8 cellular contexts compared by ENCODE assay signal in the genomic region with DNA sequence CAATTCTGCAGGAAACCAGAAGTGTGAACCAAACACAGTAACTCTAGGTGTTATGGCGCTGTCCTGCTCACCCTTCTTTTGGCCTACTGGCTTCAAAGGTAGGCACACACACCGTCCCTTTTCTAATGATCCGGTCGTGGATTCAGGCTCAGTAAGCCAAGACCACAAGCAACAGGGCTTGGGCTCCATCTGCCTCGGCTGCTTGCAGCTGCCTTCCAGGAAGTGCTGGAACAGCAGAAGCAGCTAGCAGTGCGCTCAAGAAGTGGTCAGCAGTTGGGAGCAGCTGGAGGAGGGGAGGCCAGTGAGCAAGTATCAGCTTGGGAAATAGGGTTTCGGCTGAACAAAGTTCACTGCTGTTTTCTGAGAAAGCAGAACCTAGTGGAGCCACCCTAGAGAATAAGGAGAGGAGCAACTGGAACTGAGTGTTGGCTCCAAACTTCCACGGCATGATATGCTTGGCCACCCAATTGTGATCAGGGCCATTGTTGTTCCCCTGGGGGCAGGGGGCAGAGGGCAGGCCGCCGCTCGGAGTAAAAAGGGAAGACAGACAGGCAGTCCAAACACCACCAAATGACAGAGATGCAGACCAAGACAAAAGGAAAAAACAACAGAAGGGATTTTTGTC.
DNase-seq lines count a peak whose midpoint lies in the region; ATAC-seq, FAIRE-seq and TF ChIP-seq lines count a peak whose summit lies in the region.

No MANE protein-coding gene starts in this region.

- H2AFZ ChIP-seq in PC-9 (0 out of 2 replicates have a peak overlapping the region, but pooled peaks have one; percentile 9), H1 (ENCODE audit: low read length) (peak overlapping the region; percentile 86)

- H3K4me2 ChIP-seq in PC-9 (peak overlapping the region; percentile 93), H1 (ENCODE audit: insufficient read depth in 1 of 2, low read depth in 2 of 2, low read length in 2 of 2) (no peak overlapping the region)

- peak overlapping the region; percentile 85 for H3K27ac Mint-ChIP-seq in activated CD4-positive, alpha-beta T cell treated with anti-CD3 and anti-CD28 coated beads, Interleukin-2, amount 10 ng/mL, durations not matched to agents 7 days and 5 days
- peak overlapping the region; percentile 85 to 86 for H3K27ac Mint-ChIP-seq in natural killer cell

- H3K79me2 ChIP-seq in PC-9 (ENCODE audit: low read depth) (peaks cover 9% of the 10 kb centered on the region; the same call in 1 of the 2 replicates), H1 (ENCODE audit: control insufficient read depth in 1 of 2, insufficient read depth in 2 of 2, low read length in 2 of 2) (no peaks in the 10 kb centered on the region)

- BruUV-seq in PC-9 (replicated peaks; lab: Mats Ljungman, UMichigan) = no TSS peak

- H3K27me3 ChIP-seq in PC-9 (ENCODE audit: insufficient read depth, low read depth) (no peaks in the 10 kb centered on the region), H1 (replicated peaks in 1 of 4; ENCODE audit: control insufficient read depth in 3 of 4, extremely low read depth in 1 of 4, insufficient read depth in 3 of 4, low read length in 3 of 4) (no peaks in the 10 kb centered on the region; a peak in 2 of 7 replicates)

- H3K4ac ChIP-seq in H1 (replicated peaks; ENCODE audit: insufficient read length, low read depth, low read length) = no peak overlapping the region

- peaks cover 3% of the 10 kb centered on the region for H3K9me3 Mint-ChIP-seq in activated CD4-positive, alpha-beta T cell treated with anti-CD3 and anti-CD28 coated beads, Interleukin-2, amount 10 ng/mL, durations not matched to agents 7 days and 5 days
- no peaks in the 10 kb centered on the region for H3K9me3 Mint-ChIP-seq in natural killer cell

- ATAC-seq in natural killer cell = peak; percentile 61 to 79 (median 71)
- no peak for ATAC-seq in HG03097 (IDR thresholded peaks at IDR 0.05; ENCODE audit: low FRiP score, unreplicated experiment)
- ATAC-seq in HG02763 (IDR thresholded peaks at IDR 0.05; ENCODE audit: unreplicated experiment) = no peak

- DNase-seq in activated CD4-positive, alpha-beta T cell treated with anti-CD3 and anti-CD28 coated beads, Interleukin-2, amount 10 ng/mL, durations not matched to agents 7 days and 5 days = no peak
- no peak for DNase-seq in activated CD4-positive, alpha-beta T cell treated with anti-CD3 and anti-CD28 coated beads, Interleukin-2, amount 50 U/mL, for 1 hour
- DNase-seq in PC-9 (no peak), H1 (ENCODE audit: low read depth in 1 of 2, low spot score in 2 of 2) (no peak), natural killer cell (no peak)
- no peak for DNase-seq in stimulated activated CD4-positive, alpha-beta T cell treated with anti-CD3 and anti-CD28 coated beads, Interleukin-15, amount 100 ng/mL, for 24 hours

- no peak overlapping the region for H3K56ac ChIP-seq in H1 (replicated peaks; ENCODE audit: insufficient read length, low read depth, low read length)

- WGBS in H1 (ENCODE audit: extremely low coverage in 1 of 2, insufficient coverage in 1 of 2, insufficient read length in 1 of 2, insufficient replicate concordance in 2 of 2, low coverage in 1 of 2, low lambda C conversion rate in 2 of 2, missing lambda C conversion rate in 1 of 2), 2 experiments = 86% methylated on average over 11 of the region's 11 CpGs; no CpG with 5 or more reads in 1 of the 2 experiments

- H2AK5ac ChIP-seq in H1 (ENCODE audit: low read depth, low read length) = no peak overlapping the region

- TF ChIP-seq POLR2A in H1 (IDR thresholded peaks at IDR 0.05; ENCODE audit: control extremely low read depth in 1 of 2, low read depth in 2 of 2, low read length in 2 of 2) = no peak

- CTCF ChIA-PET in activated CD4-positive, alpha-beta T cell treated with anti-CD3 and anti-CD28 coated beads, Interleukin-2, amount 10 ng/mL, durations not matched to agents 7 days and 5 days (lab: Charles Lee) = interaction anchor here (0.5 to 5.4 kb wide), 7 partner anchors 8 to 196 kb away, joined by 3 to 40 read pairs (median 3); no protein-coding TSS in a partner anchor
- CTCF ChIA-PET in PC-9 (lab: Charles Lee) (no interaction called here), H1 (lab: Charles Lee; ENCODE audit: partially characterized antibody) (interaction anchor here (0.6 to 1.7 kb wide), 6 partner anchors 15 to 210 kb away, joined by 3 to 5 read pairs (median 4); no protein-coding TSS in a partner anchor)

- H4K5ac ChIP-seq in H1 (ENCODE audit: insufficient read length, low read depth, low read length) = peak overlapping the region; percentile 25

- H4K20me1 ChIP-seq in PC-9 (ENCODE audit: insufficient read depth) (no peaks in the 10 kb centered on the region), H1 (replicated peaks in 1 of 2; ENCODE audit: control insufficient read depth in 1 of 2, insufficient read depth in 2 of 2, low read length in 2 of 2) (no peaks in the 10 kb centered on the region)

- H3K36me3 ChIP-seq in PC-9 (ENCODE audit: low read depth) = no peaks in the 10 kb centered on the region
- H3K36me3 ChIP-seq in H1 (ENCODE audit: control insufficient read depth in 2 of 4, insufficient read depth in 4 of 4, low read length in 3 of 4) = no peaks in the 10 kb centered on the region

- no peak overlapping the region for H3K9ac ChIP-seq in H1 (replicated peaks in 1 of 4; ENCODE audit: extremely low read depth in 1 of 4, low read depth in 3 of 4, low read length in 3 of 4)

- intact Hi-C loops in PC-9 (cut with micrococcal nuclease; ENCODE audit: unreplicated experiment) = no loop called here
- intact Hi-C loops in natural killer cell (cut with micrococcal nuclease) = no loop called here

- POLR2A ChIA-PET in activated CD4-positive, alpha-beta T cell treated with anti-CD3 and anti-CD28 coated beads, Interleukin-2, amount 10 ng/mL, durations not matched to agents 7 days and 5 days (lab: Charles Lee) = interaction anchor here (0.6 kb wide), 2 partner anchors 25 to 224 kb away, joined by 4 to 8 read pairs; no protein-coding TSS in a partner anchor
- POLR2A ChIA-PET in PC-9 (lab: Charles Lee; ENCODE audit: unreplicated experiment) (interaction anchor here (0.6 kb wide), 3 partner anchors 11 to 93 kb away, joined by 3 to 6 read pairs (median 3); no protein-coding TSS in a partner anchor), H1 (lab: Charles Lee; ENCODE audit: partially characterized antibody) (interaction anchor here (5.6 kb wide), 1 partner anchor 15 kb away, joined by 43 read pairs; no protein-coding TSS in a partner anchor)

- H3K9me2 ChIP-seq in PC-9 (ENCODE audit: insufficient read depth) = no peaks in the 10 kb centered on the region

- peak overlapping the region; percentile 99 for H3K27ac ChIP-seq in PC-9
- no peak overlapping the region; the same call in 1 of the 2 replicates for H3K27ac ChIP-seq in H1 (ENCODE audit: low read depth, low read length)

- TF ChIP-seq EP300 in H1 (IDR thresholded peaks at IDR 0.05; ENCODE audit: borderline replicate concordance in 1 of 2, low read depth in 2 of 2, low read length in 2 of 2) = no peak

- H3K4me1 ChIP-seq in PC-9 (replicated peaks; ENCODE audit: insufficient read depth) = peaks cover 60% of the 10 kb centered on the region
- H3K4me1 ChIP-seq in H1 (replicated peaks in 1 of 4; ENCODE audit: control insufficient read depth in 3 of 4, insufficient read depth in 4 of 4, low read length in 3 of 4) = peaks cover 0 to 17% (median 11%) of the 10 kb centered on the region in 4 experiments; a peak in 6 of 7 replicates

- H3F3A ChIP-seq in PC-9 (ENCODE audit: insufficient read depth, low read depth) = peaks cover 57% of the 10 kb centered on the region

- peak overlapping the region; percentile 90 for H4K91ac ChIP-seq in H1 (replicated peaks; ENCODE audit: insufficient read length, low read length)

- TF ChIP-seq CTCF in PC-9 (conservative IDR thresholded peaks at IDR 0.05) (no peak), H1 (IDR thresholded peaks at IDR 0.05; ENCODE audit: control extremely low read depth in 1 of 3, insufficient read depth in 1 of 3, low read depth in 1 of 3, low read length in 3 of 3) (no peak), natural killer cell (IDR thresholded peaks at IDR 0.05) (no peak)

- H2BK120ac ChIP-seq in H1 (replicated peaks; ENCODE audit: low read depth, low read length) = peak overlapping the region; percentile 82

- peak overlapping the region; percentile 56 for H2BK5ac ChIP-seq in H1 (ENCODE audit: low read depth, low read length)

- peak overlapping the region; percentile 88; the same call in 1 of the 2 replicates for H4K8ac ChIP-seq in H1 (ENCODE audit: extremely low read depth, insufficient read depth, low read length)

- no peaks in the 10 kb centered on the region for H3K27me3 Mint-ChIP-seq in activated CD4-positive, alpha-beta T cell treated with anti-CD3 and anti-CD28 coated beads, Interleukin-2, amount 10 ng/mL, durations not matched to agents 7 days and 5 days
- no peaks in the 10 kb centered on the region for H3K27me3 Mint-ChIP-seq in natural killer cell (ENCODE audit: low read depth in 2 of 2)

- H3K14ac ChIP-seq in H1 (ENCODE audit: insufficient read length) = no peak overlapping the region

- peak overlapping the region; percentile 68; the same call in 1 of the 2 replicates for H3K18ac ChIP-seq in H1 (ENCODE audit: extremely low read depth, low read length)

- peaks cover 54% of the 10 kb centered on the region for H3K4me1 Mint-ChIP-seq in activated CD4-positive, alpha-beta T cell treated with anti-CD3 and anti-CD28 coated beads, Interleukin-2, amount 10 ng/mL, durations not matched to agents 7 days and 5 days
- peaks cover 31 to 35% of the 10 kb centered on the region in 2 donors for H3K4me1 Mint-ChIP-seq in natural killer cell

- no peaks in the 10 kb centered on the region for H3K79me1 ChIP-seq in H1 (ENCODE audit: low read depth, low read length)

- H2BK20ac ChIP-seq in H1 (ENCODE audit: low read length) = 0 out of 2 replicates have a peak overlapping the region, but pooled peaks have one; percentile 48

- no peak overlapping the region for H3K23ac ChIP-seq in H1 (ENCODE audit: insufficient read length)

- H3K23me2 ChIP-seq in H1 (ENCODE audit: low read depth, low read length) = no peaks in the 10 kb centered on the region

- no peak overlapping the region for H3K4me3 ChIP-seq in PC-9
- H3K4me3 ChIP-seq in H1 (ENCODE audit: extremely low read depth in 1 of 4, insufficient read depth in 2 of 4, low read depth in 3 of 4, low read length in 4 of 4) = no peak overlapping the region

- FAIRE-seq in H1 (lab: Jason Lieb, UNC) = no peak

- no peaks in the 10 kb centered on the region for H3K36me3 Mint-ChIP-seq in activated CD4-positive, alpha-beta T cell treated with anti-CD3 and anti-CD28 coated beads, Interleukin-2, amount 10 ng/mL, durations not matched to agents 7 days and 5 days (ENCODE audit: low read depth)
- no peaks in the 10 kb centered on the region for H3K36me3 Mint-ChIP-seq in natural killer cell

- no peak overlapping the region for H3K4me3 Mint-ChIP-seq in activated CD4-positive, alpha-beta T cell treated with anti-CD3 and anti-CD28 coated beads, Interleukin-2, amount 10 ng/mL, durations not matched to agents 7 days and 5 days
- H3K4me3 Mint-ChIP-seq in natural killer cell = peak overlapping the region; percentile 57

- TF ChIP-seq RAD21 in H1 (IDR thresholded peaks at IDR 0.05 in 1 of 2, conservative IDR thresholded peaks at IDR 0.05 in 1 of 2; ENCODE audit: low read depth in 2 of 2, low read length in 2 of 2) = no peak

- peak overlapping the region; percentile 20; the same call in 1 of the 2 replicates for H2BK15ac ChIP-seq in H1 (ENCODE audit: low read length)

- H2BK12ac ChIP-seq in H1 (ENCODE audit: low read depth, low read length) = peak overlapping the region; percentile 45

- H3K9me3 ChIP-seq in PC-9 (ENCODE audit: insufficient read depth, low read depth) (no peaks in the 10 kb centered on the region), H1 (ENCODE audit: insufficient read depth in 2 of 2, low read depth in 1 of 2, low read length in 1 of 2) (no peaks in the 10 kb centered on the region)

Comparison
In these comparisons a context has a peak if more than half of its experiments do, and no peak if none do; other contexts are left out.
1. ATAC-seq: peak in natural killer cell (3 of 3); none in HG03097 (single experiment) and HG02763 (single experiment).